ENCODE assay signal across 16 cellular contexts in genomic region chr2:15625344-15626036, GRCh38. TPM values are rescaled to one million over a fixed set of nuclear protein-coding genes. Genes with fewer than 3 reads are reported as not detected.
DNase-seq lines count a peak whose midpoint lies in the region; ATAC-seq lines count a peak whose summit lies in the region.
"Had no signal": no experiment of that assay in that cellular context is flagged by ENCODE, and none has a peak within 500 bp of the region (broad histone marks: within the 10 kb centered on the region; RNA-seq: fewer than 3 reads in every experiment).

No MANE protein-coding gene starts in this region.

- H3K36me3 Mint-ChIP-seq in activated T-cell treated with anti-CD3 and anti-CD28 coated beads, Interleukin-2, amount 50 U/mL, for 24 hours (ENCODE audit: low read depth) = peaks cover 93% of the 10 kb centered on the region
- peaks cover 63% of the 10 kb centered on the region for H3K36me3 Mint-ChIP-seq in central memory CD8-positive, alpha-beta T cell (ENCODE audit: insufficient read depth)

- H3K9me3 Mint-ChIP-seq in activated T-cell treated with anti-CD3 and anti-CD28 coated beads, Interleukin-2, amount 50 U/mL, for 24 hours = no peaks in the 10 kb centered on the region
- no peaks in the 10 kb centered on the region for H3K9me3 Mint-ChIP-seq in central memory CD8-positive, alpha-beta T cell
- H3K9me3 Mint-ChIP-seq: CD8-positive, alpha-beta memory T cell had no signal

- H3K4me1 Mint-ChIP-seq in activated T-cell treated with anti-CD3 and anti-CD28 coated beads, Interleukin-2, amount 50 U/mL, for 24 hours (ENCODE audit: low read depth) = no peaks in the 10 kb centered on the region
- no peaks in the 10 kb centered on the region for H3K4me1 Mint-ChIP-seq in central memory CD8-positive, alpha-beta T cell
- H3K4me1 Mint-ChIP-seq: CD8-positive, alpha-beta memory T cell had no signal

- DNase-seq in activated T-cell treated with anti-CD3 and anti-CD28 coated beads, Interleukin-2, amount 50 U/mL, for 24 hours = no peak
- no peak for DNase-seq in activated T-cell treated with anti-CD3 and anti-CD28 coated beads for 4 hours
- DNase-seq in SK-N-DZ (ENCODE audit: low spot score) = peak; percentile 91
- DNase-seq in central memory CD8-positive, alpha-beta T cell (ENCODE audit: low spot score in 2 of 2) = no peak
- no peak for DNase-seq in NCI-H2081 (lab: John Stamatoyannopoulos, UW)
- DNase-seq in epidermal melanocyte (ENCODE audit: insufficient read length, low spot score) = no peak
- DNase-seq: CD4-positive, CD25-positive, alpha-beta regulatory T cell; CD8-positive, alpha-beta memory T cell; DMS 273 treated with DMSO at 0.1 percent for 48 hours; DMS79; EL; GDM1; GM23248; H7; HCEC 1CT had no signal

- H3K27me3 Mint-ChIP-seq in activated T-cell treated with anti-CD3 and anti-CD28 coated beads, Interleukin-2, amount 50 U/mL, for 24 hours = no peaks in the 10 kb centered on the region
- H3K27me3 Mint-ChIP-seq in central memory CD8-positive, alpha-beta T cell = no peaks in the 10 kb centered on the region
- H3K27me3 Mint-ChIP-seq: CD4-positive, CD25-positive, alpha-beta regulatory T cell; CD8-positive, alpha-beta memory T cell had no signal

- H3K4me3 Mint-ChIP-seq in activated T-cell treated with anti-CD3 and anti-CD28 coated beads, Interleukin-2, amount 50 U/mL, for 24 hours = no peak overlapping the region
- no peak overlapping the region for H3K4me3 Mint-ChIP-seq in central memory CD8-positive, alpha-beta T cell
- H3K4me3 Mint-ChIP-seq: CD4-positive, CD25-positive, alpha-beta regulatory T cell; CD8-positive, alpha-beta memory T cell had no signal

- H3K27ac Mint-ChIP-seq in activated T-cell treated with anti-CD3 and anti-CD28 coated beads, Interleukin-2, amount 50 U/mL, for 24 hours = peak overlapping the region; percentile 62
- H3K27ac Mint-ChIP-seq in central memory CD8-positive, alpha-beta T cell (ENCODE audit: low read depth) = peak overlapping the region; percentile 13

- no peak for ATAC-seq in central memory CD8-positive, alpha-beta T cell (replicated peaks; ENCODE audit: extremely low read depth, poor library complexity, severe bottlenecking)
- ATAC-seq: GM12878 had no signal

RNA-seq across cellular contexts. Expression of gene DDX1, which starts 33.8 kb away (rescaled TPM):
- 5,002 and 5,638 TPM in 2 replicates for polyA plus RNA-seq in SK-N-DZ (2014; cell fraction: cytosol; rRNA removed)
- polyA plus RNA-seq in SK-N-DZ (2014; cell fraction: nucleus; rRNA removed) = 4,616 and 5,818 TPM in 2 replicates
